2 cellular contexts compared by ENCODE assay signal in the genomic region with DNA sequence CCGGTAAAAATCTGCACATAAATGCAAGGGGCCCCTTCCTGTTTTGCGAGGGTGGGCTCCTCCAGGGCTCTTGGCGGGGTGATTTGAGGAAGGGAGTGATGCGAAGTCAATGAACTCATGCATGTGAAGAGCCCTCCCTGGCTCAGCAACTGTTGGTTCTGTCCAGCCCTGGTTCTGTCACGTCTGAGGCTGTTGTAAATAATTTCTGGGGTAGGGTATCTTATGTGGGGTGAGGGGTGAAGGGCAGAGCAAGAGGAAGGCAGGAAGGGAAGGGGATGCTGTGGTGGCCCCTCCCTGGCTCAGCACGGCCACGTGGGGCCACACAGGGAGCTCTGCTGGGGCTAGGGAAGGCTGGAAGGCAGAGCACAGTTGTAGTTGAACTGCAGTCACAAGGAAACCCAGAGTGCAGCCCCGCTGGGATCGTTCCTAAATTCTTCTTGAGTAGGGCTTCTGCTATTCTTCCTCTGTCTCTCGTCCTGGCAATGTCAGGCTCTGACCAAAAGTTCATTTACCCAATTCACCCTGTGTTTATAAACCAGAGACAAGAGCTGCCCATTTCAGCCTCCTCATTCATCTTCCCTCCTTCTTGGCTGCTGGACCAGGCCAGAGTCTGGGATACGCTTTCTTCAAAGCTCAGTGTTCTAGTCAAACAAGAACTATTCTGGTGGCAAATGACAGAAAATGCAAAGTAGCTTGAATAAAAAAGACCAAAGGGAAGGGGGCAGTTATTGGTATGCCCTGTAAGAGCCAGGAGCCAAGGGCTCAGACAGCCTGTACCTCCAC.
TF ChIP-seq lines count a peak whose summit lies in the region.

No MANE protein-coding gene starts in this region.

TF ChIP-seq in HEK293, 187 proteins besides CTCF, POLR2A, EP300 and RAD21:
- TF ChIP-seq KLF7 (tag by site-specific recombination; IDR thresholded peaks at IDR 0.05; ENCODE audit: borderline replicate concordance), result no peak
- peak; percentile 49 for TF ChIP-seq GLIS1 (tag by site-specific recombination; IDR thresholded peaks at IDR 0.05)

TF ChIP-seq in H1, 55 proteins besides CTCF, POLR2A, EP300 and RAD21:
- TF ChIP-seq SP1 (IDR thresholded peaks at IDR 0.05; ENCODE audit: low read depth, low read length), result no peak
- no peak for TF ChIP-seq SP4 (IDR thresholded peaks at IDR 0.05; ENCODE audit: low read length)
- TF ChIP-seq CHD1 (IDR thresholded peaks at IDR 0.05; ENCODE audit: low read depth, low read length), result no peak
- no peak for TF ChIP-seq BACH1 (IDR thresholded peaks at IDR 0.05; ENCODE audit: low read length)
- no peak for TF ChIP-seq POU5F1 (IDR thresholded peaks at IDR 0.05; ENCODE audit: low read depth, low read length)
- TF ChIP-seq KDM4A (IDR thresholded peaks at IDR 0.05; ENCODE audit: low read depth, low read length, severe bottlenecking), result no peak
- TF ChIP-seq, protein P1, sequence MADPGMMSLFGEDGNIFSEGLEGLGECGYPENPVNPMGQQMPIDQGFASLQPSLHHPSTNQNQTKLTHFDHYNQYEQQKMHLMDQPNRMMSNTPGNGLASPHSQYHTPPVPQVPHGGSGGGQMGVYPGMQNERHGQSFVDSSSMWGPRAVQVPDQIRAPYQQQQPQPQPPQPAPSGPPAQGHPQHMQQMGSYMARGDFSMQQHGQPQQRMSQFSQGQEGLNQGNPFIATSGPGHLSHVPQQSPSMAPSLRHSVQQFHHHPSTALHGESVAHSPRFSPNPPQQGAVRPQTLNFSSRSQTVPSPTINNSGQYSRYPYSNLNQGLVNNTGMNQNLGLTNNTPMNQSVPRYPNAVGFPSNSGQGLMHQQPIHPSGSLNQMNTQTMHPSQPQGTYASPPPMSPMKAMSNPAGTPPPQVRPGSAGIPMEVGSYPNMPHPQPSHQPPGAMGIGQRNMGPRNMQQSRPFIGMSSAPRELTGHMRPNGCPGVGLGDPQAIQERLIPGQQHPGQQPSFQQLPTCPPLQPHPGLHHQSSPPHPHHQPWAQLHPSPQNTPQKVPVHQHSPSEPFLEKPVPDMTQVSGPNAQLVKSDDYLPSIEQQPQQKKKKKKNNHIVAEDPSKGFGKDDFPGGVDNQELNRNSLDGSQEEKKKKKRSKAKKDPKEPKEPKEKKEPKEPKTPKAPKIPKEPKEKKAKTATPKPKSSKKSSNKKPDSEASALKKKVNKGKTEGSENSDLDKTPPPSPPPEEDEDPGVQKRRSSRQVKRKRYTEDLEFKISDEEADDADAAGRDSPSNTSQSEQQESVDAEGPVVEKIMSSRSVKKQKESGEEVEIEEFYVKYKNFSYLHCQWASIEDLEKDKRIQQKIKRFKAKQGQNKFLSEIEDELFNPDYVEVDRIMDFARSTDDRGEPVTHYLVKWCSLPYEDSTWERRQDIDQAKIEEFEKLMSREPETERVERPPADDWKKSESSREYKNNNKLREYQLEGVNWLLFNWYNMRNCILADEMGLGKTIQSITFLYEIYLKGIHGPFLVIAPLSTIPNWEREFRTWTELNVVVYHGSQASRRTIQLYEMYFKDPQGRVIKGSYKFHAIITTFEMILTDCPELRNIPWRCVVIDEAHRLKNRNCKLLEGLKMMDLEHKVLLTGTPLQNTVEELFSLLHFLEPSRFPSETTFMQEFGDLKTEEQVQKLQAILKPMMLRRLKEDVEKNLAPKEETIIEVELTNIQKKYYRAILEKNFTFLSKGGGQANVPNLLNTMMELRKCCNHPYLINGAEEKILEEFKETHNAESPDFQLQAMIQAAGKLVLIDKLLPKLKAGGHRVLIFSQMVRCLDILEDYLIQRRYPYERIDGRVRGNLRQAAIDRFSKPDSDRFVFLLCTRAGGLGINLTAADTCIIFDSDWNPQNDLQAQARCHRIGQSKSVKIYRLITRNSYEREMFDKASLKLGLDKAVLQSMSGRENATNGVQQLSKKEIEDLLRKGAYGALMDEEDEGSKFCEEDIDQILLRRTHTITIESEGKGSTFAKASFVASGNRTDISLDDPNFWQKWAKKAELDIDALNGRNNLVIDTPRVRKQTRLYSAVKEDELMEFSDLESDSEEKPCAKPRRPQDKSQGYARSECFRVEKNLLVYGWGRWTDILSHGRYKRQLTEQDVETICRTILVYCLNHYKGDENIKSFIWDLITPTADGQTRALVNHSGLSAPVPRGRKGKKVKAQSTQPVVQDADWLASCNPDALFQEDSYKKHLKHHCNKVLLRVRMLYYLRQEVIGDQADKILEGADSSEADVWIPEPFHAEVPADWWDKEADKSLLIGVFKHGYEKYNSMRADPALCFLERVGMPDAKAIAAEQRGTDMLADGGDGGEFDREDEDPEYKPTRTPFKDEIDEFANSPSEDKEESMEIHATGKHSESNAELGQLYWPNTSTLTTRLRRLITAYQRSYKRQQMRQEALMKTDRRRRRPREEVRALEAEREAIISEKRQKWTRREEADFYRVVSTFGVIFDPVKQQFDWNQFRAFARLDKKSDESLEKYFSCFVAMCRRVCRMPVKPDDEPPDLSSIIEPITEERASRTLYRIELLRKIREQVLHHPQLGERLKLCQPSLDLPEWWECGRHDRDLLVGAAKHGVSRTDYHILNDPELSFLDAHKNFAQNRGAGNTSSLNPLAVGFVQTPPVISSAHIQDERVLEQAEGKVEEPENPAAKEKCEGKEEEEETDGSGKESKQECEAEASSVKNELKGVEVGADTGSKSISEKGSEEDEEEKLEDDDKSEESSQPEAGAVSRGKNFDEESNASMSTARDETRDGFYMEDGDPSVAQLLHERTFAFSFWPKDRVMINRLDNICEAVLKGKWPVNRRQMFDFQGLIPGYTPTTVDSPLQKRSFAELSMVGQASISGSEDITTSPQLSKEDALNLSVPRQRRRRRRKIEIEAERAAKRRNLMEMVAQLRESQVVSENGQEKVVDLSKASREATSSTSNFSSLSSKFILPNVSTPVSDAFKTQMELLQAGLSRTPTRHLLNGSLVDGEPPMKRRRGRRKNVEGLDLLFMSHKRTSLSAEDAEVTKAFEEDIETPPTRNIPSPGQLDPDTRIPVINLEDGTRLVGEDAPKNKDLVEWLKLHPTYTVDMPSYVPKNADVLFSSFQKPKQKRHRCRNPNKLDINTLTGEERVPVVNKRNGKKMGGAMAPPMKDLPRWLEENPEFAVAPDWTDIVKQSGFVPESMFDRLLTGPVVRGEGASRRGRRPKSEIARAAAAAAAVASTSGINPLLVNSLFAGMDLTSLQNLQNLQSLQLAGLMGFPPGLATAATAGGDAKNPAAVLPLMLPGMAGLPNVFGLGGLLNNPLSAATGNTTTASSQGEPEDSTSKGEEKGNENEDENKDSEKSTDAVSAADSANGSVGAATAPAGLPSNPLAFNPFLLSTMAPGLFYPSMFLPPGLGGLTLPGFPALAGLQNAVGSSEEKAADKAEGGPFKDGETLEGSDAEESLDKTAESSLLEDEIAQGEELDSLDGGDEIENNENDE (IDR thresholded peaks at IDR 0.05; ENCODE audit: insufficient replicate concordance, low read length), result no peak
- TF ChIP-seq BRCA1 (IDR thresholded peaks at IDR 0.05; ENCODE audit: low read depth, low read length), result no peak
- no peak for TF ChIP-seq EZH2 (IDR thresholded peaks at IDR 0.05; ENCODE audit: low read depth, low read length, severe bottlenecking)
- TF ChIP-seq GTF2F1 (IDR thresholded peaks at IDR 0.05; ENCODE audit: borderline replicate concordance, low read depth, low read length), result no peak
- TF ChIP-seq CBX8 (IDR thresholded peaks at IDR 0.05; ENCODE audit: borderline replicate concordance, low read depth, low read length), result no peak
